31 cellular contexts compared by ENCODE assay signal in the genomic region with DNA sequence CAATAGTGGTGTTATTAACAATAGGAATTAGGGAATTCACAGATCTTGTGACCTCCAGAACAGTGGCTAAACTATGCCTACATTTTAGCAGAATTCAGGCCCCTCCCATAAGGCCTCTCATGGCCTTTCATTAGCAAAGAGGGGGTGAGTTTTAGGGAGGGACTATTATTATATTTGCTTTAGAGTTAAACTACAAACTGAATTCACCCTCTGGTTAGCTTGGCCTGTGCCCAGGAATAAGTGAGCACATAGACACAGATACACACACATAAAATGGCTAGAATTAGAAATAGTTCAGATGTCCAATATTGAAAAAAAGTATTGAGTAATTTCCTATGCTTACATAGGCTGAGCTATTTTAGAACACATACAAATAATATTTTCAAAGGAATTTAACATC.
DNase-seq lines count a peak whose midpoint lies in the region; ATAC-seq, FAIRE-seq and TF ChIP-seq lines count a peak whose summit lies in the region.
"Had no signal": no experiment of that assay in that cellular context is flagged by ENCODE, and none has a peak within 500 bp of the region (broad histone marks: within the 10 kb centered on the region; RNA-seq: fewer than 3 reads in every experiment).

No MANE protein-coding gene starts in this region.

- H2AFZ ChIP-seq in HepG2 (ENCODE audit: low read length), result no peak overlapping the region

- TF ChIP-seq EP300 in HepG2 (IDR thresholded peaks at IDR 0.05; ENCODE audit: low read depth in 2 of 2, low read length in 2 of 2) (no peak), HepG2 (CRISPR knock-in tag; IDR thresholded peaks at IDR 0.05; ENCODE audit: borderline replicate concordance) (no peak)

- FAIRE-seq in HepG2 (lab: Jason Lieb, UNC), result no peak
- FAIRE-seq: A204.1, A549, D721Med had no signal

- no peak overlapping the region for H3K4me2 ChIP-seq in HepG2 (ENCODE audit: low read depth, low read length)
- H3K4me2 ChIP-seq: A549; BLaER1; BLaER1 treated with 17β-estradiol and CSF1 and Interleukin-3, amounts not matched to agents 10 nM and 100 nM had no signal

- no peaks in the 10 kb centered on the region for H3K9me3 ChIP-seq in right lobe of liver
- peaks cover 42% of the 10 kb centered on the region for H3K9me3 ChIP-seq in HepG2 (ENCODE audit: low read length)
- H3K9me3 ChIP-seq: A549, BE2C had no signal

- H3K79me2 ChIP-seq in HepG2 (ENCODE audit: insufficient read depth, low read length), result no peaks in the 10 kb centered on the region

- H3K4me3 ChIP-seq in right lobe of liver, result no peak overlapping the region
- no peak overlapping the region for H3K4me3 ChIP-seq in HepG2 (replicated peaks in 1 of 3; ENCODE audit: insufficient read depth in 1 of 3, low read depth in 2 of 3, low read length in 3 of 3)
- H3K4me3 ChIP-seq: A549; BLaER1; BLaER1 treated with 17β-estradiol and CSF1 and Interleukin-3, amounts not matched to agents 10 nM and 100 nM had no signal

- H3K27me3 ChIP-seq in right lobe of liver (no peaks in the 10 kb centered on the region), HepG2 (ENCODE audit: control insufficient read depth in 1 of 2, insufficient read depth in 2 of 2, low read length in 2 of 2) (no peaks in the 10 kb centered on the region)
- H3K27me3 ChIP-seq: BE2C; BLaER1; BLaER1 treated with 17β-estradiol and CSF1 and Interleukin-3, amounts not matched to agents 10 nM and 100 nM had no signal

- no peaks in the 10 kb centered on the region for H4K20me1 ChIP-seq in HepG2 (ENCODE audit: insufficient read depth, low read length)
- H4K20me1 ChIP-seq: BLaER1; BLaER1 treated with 17β-estradiol and CSF1 and Interleukin-3, amounts not matched to agents 10 nM and 100 nM had no signal

- CTCF ChIA-PET in HepG2 (lab: Yijun Ruan, JAX; ENCODE audit: low intra/inter-chr PET ratio, low total read pairs), result no interaction called here

- no peak for TF ChIP-seq RAD21 in HepG2 (CRISPR knock-in tag; IDR thresholded peaks at IDR 0.05)

- in situ Hi-C loops in HepG2 (cut with HindIII; ENCODE audit: extremely low pct_ligation_motif_present, low pct_unique_long_range_greater_than_20kb), result no loop called here

- intact Hi-C loops in right lobe of liver (cut with DNase I), result no loop called here
- intact Hi-C loops in HepG2 (cut with micrococcal nuclease; ENCODE audit: unreplicated experiment), result no loop called here

- H3K4me1 ChIP-seq in right lobe of liver (no peaks in the 10 kb centered on the region), HepG2 (ENCODE audit: insufficient read depth, low read length) (no peaks in the 10 kb centered on the region)
- H3K4me1 ChIP-seq: A549; BE2C; BLaER1; BLaER1 treated with 17β-estradiol and CSF1 and Interleukin-3, amounts not matched to agents 10 nM and 100 nM; Caco-2 had no signal

- POLR2A ChIA-PET in HepG2 (lab: Yijun Ruan, JAX), result no interaction called here

- no peak for TF ChIP-seq CTCF in right lobe of liver (IDR thresholded peaks at IDR 0.05)
- no peak for TF ChIP-seq CTCF in HepG2 (CRISPR knock-in tag; IDR thresholded peaks at IDR 0.05)

- TF ChIP-seq POLR2A in right lobe of liver (IDR thresholded peaks at IDR 0.05) (no peak), HepG2 (IDR thresholded peaks at IDR 0.05; ENCODE audit: insufficient read depth in 1 of 2, low read depth in 2 of 2, low read length in 2 of 2) (no peak)

- no TSS peak for BruUV-seq in HepG2 (replicated peaks; lab: Mats Ljungman, UMichigan)

- DNase-seq in right lobe of liver (peak in 2 of 3 donors; percentile 25 to 56), HepG2 (ENCODE audit: low spot score) (no peak), left lobe of liver (ENCODE audit: low spot score) (peak; percentile 53)
- DNase-seq: 8988T; ACHN; AML-193; BE2C; C1 segment of cervical spinal cord; Caco-2; Calu3; CD4-positive, alpha-beta memory T cell; CD4-positive, alpha-beta T cell; CD4-positive, CD25-positive, alpha-beta regulatory T cell; CD8-positive, alpha-beta memory T cell; CD8-positive, alpha-beta T cell; COR-L47; DMS 273 treated with DMSO at 0.1 percent for 48 hours; DMS153; DMS53; DMS79; DMS79 treated with DMSO at 0.1 percent for 48 hours; DND-41; EL had no signal

- H3K9ac ChIP-seq in HepG2 (ENCODE audit: insufficient read depth, low read depth, low read length), result no peak overlapping the region
- H3K9ac ChIP-seq: BLaER1; BLaER1 treated with 17β-estradiol and CSF1 and Interleukin-3, amounts not matched to agents 10 nM and 100 nM had no signal

- peak; percentile 34 to 92 (median 52) for ATAC-seq in right lobe of liver
- no peak for ATAC-seq in HepG2
- peak; percentile 87 for ATAC-seq in left lobe of liver
- no peak for ATAC-seq in GM21423 (IDR thresholded peaks at IDR 0.05; ENCODE audit: unreplicated experiment)
- ATAC-seq: A549; CD8-positive, alpha-beta T cell had no signal

- H3K27ac ChIP-seq in right lobe of liver, result no peak overlapping the region
- no peak overlapping the region for H3K27ac ChIP-seq in HepG2 (ENCODE audit: extremely low read length, insufficient read depth, low read length)
- H3K27ac ChIP-seq: 22Rv1; A549; BLaER1; BLaER1 treated with 17β-estradiol and CSF1 and Interleukin-3, amounts not matched to agents 10 nM and 100 nM; C4-2B had no signal

- H3K36me3 ChIP-seq in right lobe of liver (no peaks in the 10 kb centered on the region), HepG2 (replicated peaks in 1 of 2; ENCODE audit: control insufficient read depth in 1 of 2, insufficient read depth in 2 of 2, low read length in 2 of 2) (no peaks in the 10 kb centered on the region)
- H3K36me3 ChIP-seq: BE2C; BLaER1; BLaER1 treated with 17β-estradiol and CSF1 and Interleukin-3, amounts not matched to agents 10 nM and 100 nM had no signal

TF ChIP-seq in HepG2, 621 proteins besides CTCF, POLR2A, EP300 and RAD21:
- TF ChIP-seq HDAC1 (CRISPR knock-in tag; IDR thresholded peaks at IDR 0.05), result no peak
TF ChIP-seq in HepG2: peak in this region for 0.

Comparison
In these comparisons a context has a peak if more than half of its experiments do, and no peak if none do; other contexts are left out.
1. ATAC-seq: peak in right lobe of liver (4 of 4) and left lobe of liver (single experiment); none in HepG2 (single experiment) and GM21423 (single experiment).